Comparison of ENCODE assay signal across 8 cellular contexts in genomic region chr4:184267673-184268573, GRCh38. TPM values are rescaled to one million over a fixed set of nuclear protein-coding genes. Genes with fewer than 3 reads are reported as not detected.
DNase-seq lines count a peak whose midpoint lies in the region; ATAC-seq and TF ChIP-seq lines count a peak whose summit lies in the region.

No MANE protein-coding gene starts in this region.

- H3K4me3 ChIP-seq in CD8-positive, alpha-beta T cell (ENCODE audit: low read depth, low read length), result peak overlapping the region; percentile 56
- H3K4me3 ChIP-seq in SU-DHL-6 (ENCODE audit: insufficient read depth, low read length, poor library complexity, severe bottlenecking), result peak overlapping the region; percentile 48

- no peaks in the 10 kb centered on the region for H3K36me3 ChIP-seq in CD8-positive, alpha-beta T cell (ENCODE audit: insufficient read depth, low read length)
- H3K36me3 ChIP-seq in SU-DHL-6 (ENCODE audit: low read length), result no peaks in the 10 kb centered on the region

- no peaks in the 10 kb centered on the region for H3K27me3 ChIP-seq in CD8-positive, alpha-beta T cell (ENCODE audit: insufficient read depth, low read length)
- no peaks in the 10 kb centered on the region for H3K27me3 ChIP-seq in SU-DHL-6 (ENCODE audit: low read length)

- H3K9me2 ChIP-seq in SU-DHL-6 (replicated peaks; ENCODE audit: insufficient read depth, low read length), result no peaks in the 10 kb centered on the region

- no peak for TF ChIP-seq CTCF in CD8-positive, alpha-beta T cell (IDR thresholded peaks at IDR 0.05)
- no peak for TF ChIP-seq CTCF in GM20000 (IDR thresholded peaks at IDR 0.05; ENCODE audit: extremely low read depth, missing control alignments)
- no peak for TF ChIP-seq CTCF in SU-DHL-6 (IDR thresholded peaks at IDR 0.05; ENCODE audit: insufficient read depth, low read length, poor library complexity, severe bottlenecking)
- no peak for TF ChIP-seq CTCF in progenitor cell of endocrine pancreas (IDR thresholded peaks at IDR 0.05; ENCODE audit: unreplicated experiment)

- peaks cover 7% of the 10 kb centered on the region for H3K4me1 ChIP-seq in CD8-positive, alpha-beta T cell (ENCODE audit: insufficient read depth, low read length)

- H3K27me3 Mint-ChIP-seq in CD8-positive, alpha-beta T cell (ENCODE audit: low read depth), result no peaks in the 10 kb centered on the region
- peaks cover 7% of the 10 kb centered on the region for H3K27me3 Mint-ChIP-seq in progenitor cell of endocrine pancreas

- intact Hi-C loops in CD8-positive, alpha-beta T cell (cut with DNase I, micrococcal nuclease), result loop anchor here (1.0 to 10.0 kb wide), 14 partner anchors 75 to 1204 kb away; partner anchors contain the start of genes ACSL1 (in 2 of the 2), CENPU (in 2 of the 2), IRF2 (in 2 of the 2) and CASP3 (in 1 of the 2)

- CTCF ChIA-PET in CD8-positive, alpha-beta T cell (lab: Charles Lee), result interaction anchor here (0.9 to 8.9 kb wide), 9 partner anchors 12 to 478 kb away, joined by 3 to 66 read pairs (median 3); no protein-coding TSS in a partner anchor

- peak overlapping the region; percentile 89 for H3K4me3 Mint-ChIP-seq in CD8-positive, alpha-beta T cell
- no peak overlapping the region for H3K4me3 Mint-ChIP-seq in progenitor cell of endocrine pancreas (ENCODE audit: low read depth)

- H2AFZ ChIP-seq in SU-DHL-6 (ENCODE audit: low read depth, low read length, severe bottlenecking), result peak overlapping the region; percentile 88

- H3K4me2 ChIP-seq in SU-DHL-6 (ENCODE audit: low read depth, low read length, poor library complexity, severe bottlenecking), result peak overlapping the region; percentile 70

- H3K27ac ChIP-seq in CD8-positive, alpha-beta T cell (ENCODE audit: low read depth, low read length), result peak overlapping the region; percentile 80
- peak overlapping the region; percentile 86 for H3K27ac ChIP-seq in SU-DHL-6 (ENCODE audit: low read depth, low read length)

- no peaks in the 10 kb centered on the region for H3K79me2 ChIP-seq in SU-DHL-6 (ENCODE audit: insufficient read depth, low read length)

- H3F3A ChIP-seq in SU-DHL-6 (ENCODE audit: insufficient read depth), result peaks cover 43% of the 10 kb centered on the region

- H3K9me3 Mint-ChIP-seq in CD8-positive, alpha-beta T cell, result no peaks in the 10 kb centered on the region
- H3K9me3 Mint-ChIP-seq in progenitor cell of endocrine pancreas (ENCODE audit: low read depth), result no peaks in the 10 kb centered on the region

- peak overlapping the region; percentile 59 for H3K9ac ChIP-seq in SU-DHL-6 (ENCODE audit: low read length)

- H3K9me3 ChIP-seq in CD8-positive, alpha-beta T cell (ENCODE audit: low read length), result no peaks in the 10 kb centered on the region
- H3K9me3 ChIP-seq in SU-DHL-6 (ENCODE audit: insufficient read depth, low read length), result no peaks in the 10 kb centered on the region

- H4K20me1 ChIP-seq in SU-DHL-6 (ENCODE audit: low read depth, low read length), result no peaks in the 10 kb centered on the region

- DNase-seq in CD8-positive, alpha-beta T cell, result peak; percentile 24 to 80 (median 52)
- DNase-seq in GM20000 (ENCODE audit: low spot score) (peak; percentile 80), HPDE6-E6E7 (ENCODE audit: extremely low spot score) (peak; percentile 49), amniotic epithelial cell (ENCODE audit: low read depth) (peak; percentile 94), islet precursor cell (peak; percentile 56), progenitor cell of endocrine pancreas (ENCODE audit: low spot score, unreplicated experiment) (no peak)
- peak; percentile 32 to 41 (median 36) for DNase-seq in stimulated activated CD4-positive, alpha-beta T cell treated with anti-CD3 and anti-CD28 coated beads, TNF-alpha, amount 100 ng/mL, for 4 hours (ENCODE audit: low read depth in 3 of 3)

- peaks cover 29% of the 10 kb centered on the region for H3K4me1 Mint-ChIP-seq in CD8-positive, alpha-beta T cell (ENCODE audit: low read depth)
- peaks cover 11% of the 10 kb centered on the region for H3K4me1 Mint-ChIP-seq in progenitor cell of endocrine pancreas (ENCODE audit: low read depth)

- ATAC-seq in CD8-positive, alpha-beta T cell, result peak; percentile 79

- POLR2A ChIA-PET in CD8-positive, alpha-beta T cell (lab: Charles Lee), result interaction anchor here (0.8 to 2.2 kb wide), 8 partner anchors 13 to 466 kb away, joined by 3 to 11 read pairs (median 5); partner anchors contain the start of genes CENPU and IRF2

- peak overlapping the region; percentile 96 for H3K27ac Mint-ChIP-seq in CD8-positive, alpha-beta T cell
- no peak overlapping the region for H3K27ac Mint-ChIP-seq in progenitor cell of endocrine pancreas

- peaks cover 6% of the 10 kb centered on the region for H3K36me3 Mint-ChIP-seq in CD8-positive, alpha-beta T cell
- H3K36me3 Mint-ChIP-seq in progenitor cell of endocrine pancreas (ENCODE audit: insufficient read depth), result no peaks in the 10 kb centered on the region

RNA-seq across cellular contexts. Expression of gene ENPP6, which starts 50.2 kb away (rescaled TPM):
- total RNA-seq in CD8-positive, alpha-beta T cell, result not detected
- total RNA-seq in progenitor cell of endocrine pancreas, result not detected in 2 replicates
